Comparison of ENCODE assay signal across 8 cellular contexts in the genomic region with DNA sequence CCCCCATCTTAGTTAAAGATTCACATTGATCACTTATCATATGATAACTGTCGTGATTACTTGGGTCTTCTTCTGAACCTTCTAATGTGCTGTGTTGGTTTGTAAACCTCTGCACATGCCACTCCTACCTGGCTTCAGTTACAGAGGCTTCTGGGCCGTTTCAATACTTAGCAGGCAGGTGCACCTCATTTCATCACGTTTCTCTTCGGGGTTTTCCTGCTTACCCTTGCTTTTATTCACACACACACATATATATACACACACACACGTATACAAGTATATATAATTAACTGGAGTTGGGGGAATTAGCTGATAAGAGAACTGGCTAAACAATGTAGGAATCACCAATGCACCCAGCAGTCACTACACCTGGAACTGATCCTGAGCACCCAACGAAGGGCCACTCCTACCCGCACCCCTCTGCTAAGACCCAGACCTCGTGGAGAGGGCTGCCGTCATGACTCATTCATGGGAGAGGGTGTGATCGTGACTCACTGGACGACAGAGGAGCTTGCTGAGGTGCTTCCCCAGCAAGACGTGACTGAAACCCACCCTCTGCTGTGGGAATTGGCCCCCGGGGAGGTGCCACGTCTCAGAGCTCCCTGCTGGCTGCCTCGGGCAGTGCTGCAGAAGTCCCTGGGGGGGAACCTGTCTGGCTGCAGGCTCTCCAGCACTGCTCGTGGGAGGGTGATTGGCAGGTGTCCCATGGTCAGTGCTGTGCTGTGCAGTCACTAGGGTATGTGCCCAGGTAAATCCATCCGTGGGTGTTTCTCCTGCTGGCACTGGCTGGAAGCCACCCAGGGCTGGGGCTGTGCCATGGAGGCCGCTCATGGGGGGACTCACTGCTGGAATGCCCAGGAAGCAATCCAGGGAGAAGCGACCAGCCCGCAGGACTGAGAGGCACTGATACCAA.
DNase-seq lines count a peak whose midpoint lies in the region; ATAC-seq and TF ChIP-seq lines count a peak whose summit lies in the region.

No MANE protein-coding gene starts in this region.

- no peak overlapping the region for H3K27ac ChIP-seq in CD8-positive, alpha-beta T cell (ENCODE audit: low read depth, low read length)

- no peak overlapping the region for H3K4me3 Mint-ChIP-seq in CD8-positive, alpha-beta T cell
- H3K4me3 Mint-ChIP-seq in effector memory CD8-positive, alpha-beta T cell: no peak overlapping the region
- H3K4me3 Mint-ChIP-seq in glutamatergic neuron (ENCODE audit: unreplicated experiment): no peak overlapping the region

- intact Hi-C loops in CD8-positive, alpha-beta T cell (cut with DNase I, micrococcal nuclease): no loop called here

- H3K36me3 Mint-ChIP-seq in CD8-positive, alpha-beta T cell: no peaks in the 10 kb centered on the region
- H3K36me3 Mint-ChIP-seq in effector memory CD8-positive, alpha-beta T cell (ENCODE audit: insufficient read depth): peaks cover 6% of the 10 kb centered on the region
- H3K36me3 Mint-ChIP-seq in glutamatergic neuron (ENCODE audit: unreplicated experiment): peaks cover 14% of the 10 kb centered on the region

- H3K4me1 Mint-ChIP-seq in CD8-positive, alpha-beta T cell (ENCODE audit: low read depth): no peaks in the 10 kb centered on the region
- H3K4me1 Mint-ChIP-seq in effector memory CD8-positive, alpha-beta T cell (ENCODE audit: low read depth in 2 of 2): peaks cover 0 to 6% of the 10 kb centered on the region in 2 donors
- no peaks in the 10 kb centered on the region for H3K4me1 Mint-ChIP-seq in glutamatergic neuron (ENCODE audit: low read depth, unreplicated experiment)

- POLR2A ChIA-PET in CD8-positive, alpha-beta T cell (lab: Charles Lee): no interaction called here

- CTCF ChIA-PET in CD8-positive, alpha-beta T cell (lab: Charles Lee): no interaction called here

- no peak for TF ChIP-seq CTCF in CD8-positive, alpha-beta T cell (IDR thresholded peaks at IDR 0.05)
- TF ChIP-seq CTCF in glutamatergic neuron (IDR thresholded peaks at IDR 0.05; ENCODE audit: partially characterized antibody, unreplicated experiment): no peak

- ATAC-seq in CD8-positive, alpha-beta T cell: peak; percentile 46
- peak; percentile 61 for ATAC-seq in GM19324 (IDR thresholded peaks at IDR 0.05; ENCODE audit: low FRiP score, unreplicated experiment)
- peak; percentile 35 for ATAC-seq in effector memory CD8-positive, alpha-beta T cell (replicated peaks)

- no peak overlapping the region for H3K27ac Mint-ChIP-seq in CD8-positive, alpha-beta T cell
- no peak overlapping the region for H3K27ac Mint-ChIP-seq in effector memory CD8-positive, alpha-beta T cell
- H3K27ac Mint-ChIP-seq in glutamatergic neuron (ENCODE audit: unreplicated experiment): no peak overlapping the region

- no peaks in the 10 kb centered on the region for H3K9me3 Mint-ChIP-seq in CD8-positive, alpha-beta T cell
- peaks cover 0 to 10% of the 10 kb centered on the region in 2 donors for H3K9me3 Mint-ChIP-seq in effector memory CD8-positive, alpha-beta T cell
- H3K9me3 Mint-ChIP-seq in glutamatergic neuron (ENCODE audit: unreplicated experiment): peaks cover 10% of the 10 kb centered on the region

- H3K4me3 ChIP-seq in CD8-positive, alpha-beta T cell (ENCODE audit: low read depth, low read length): no peak overlapping the region

- peak in 1 of 7 experiments; percentile 29 for DNase-seq in CD8-positive, alpha-beta T cell
- DNase-seq in LHCN-M2 (ENCODE audit: low read depth) (peak; percentile 23), NCI-H2196 treated with DMSO at 0.1 percent for 48 hours (lab: John Stamatoyannopoulos, UW; ENCODE audit: unreplicated experiment) (no peak), glutamatergic neuron (no peak), cerebellum (ENCODE audit: low spot score) (no peak)
- peak in 1 of 3 experiments; percentile 4 for DNase-seq in effector memory CD8-positive, alpha-beta T cell
- DNase-seq in stimulated activated CD4-positive, alpha-beta T cell treated with anti-CD3 and anti-CD28 coated beads, Interleukin-4, amount 100 ng/mL, for 24 hours: peak; percentile 14

- H3K27me3 Mint-ChIP-seq in CD8-positive, alpha-beta T cell (ENCODE audit: low read depth): peaks cover 44% of the 10 kb centered on the region
- peaks cover 64 to 88% of the 10 kb centered on the region in 2 donors for H3K27me3 Mint-ChIP-seq in effector memory CD8-positive, alpha-beta T cell
- H3K27me3 Mint-ChIP-seq in glutamatergic neuron (ENCODE audit: unreplicated experiment): no peaks in the 10 kb centered on the region

- no peaks in the 10 kb centered on the region for H3K36me3 ChIP-seq in CD8-positive, alpha-beta T cell (ENCODE audit: insufficient read depth, low read length)

- H3K9me3 ChIP-seq in CD8-positive, alpha-beta T cell (ENCODE audit: low read length): no peaks in the 10 kb centered on the region

- peaks cover 3% of the 10 kb centered on the region for H3K27me3 ChIP-seq in CD8-positive, alpha-beta T cell (ENCODE audit: insufficient read depth, low read length)

- H3K4me1 ChIP-seq in CD8-positive, alpha-beta T cell (ENCODE audit: insufficient read depth, low read length): no peaks in the 10 kb centered on the region

Comparison
In these comparisons a context has a peak if more than half of its experiments do, and no peak if none do; other contexts are left out.
1. DNase-seq: peak in LHCN-M2 (single experiment) and stimulated activated CD4-positive, alpha-beta T cell treated with anti-CD3 and anti-CD28 coated beads, Interleukin-4, amount 100 ng/mL, for 24 hours (single experiment); none in NCI-H2196 treated with DMSO at 0.1 percent for 48 hours (single experiment), glutamatergic neuron (single experiment) and cerebellum (single experiment).
2. Peak in every context shown above with its lines, with median percentiles within 50 percentile points of each other: ATAC-seq.